Comparison of ENCODE assay signal across 24 cellular contexts in the genomic region with DNA sequence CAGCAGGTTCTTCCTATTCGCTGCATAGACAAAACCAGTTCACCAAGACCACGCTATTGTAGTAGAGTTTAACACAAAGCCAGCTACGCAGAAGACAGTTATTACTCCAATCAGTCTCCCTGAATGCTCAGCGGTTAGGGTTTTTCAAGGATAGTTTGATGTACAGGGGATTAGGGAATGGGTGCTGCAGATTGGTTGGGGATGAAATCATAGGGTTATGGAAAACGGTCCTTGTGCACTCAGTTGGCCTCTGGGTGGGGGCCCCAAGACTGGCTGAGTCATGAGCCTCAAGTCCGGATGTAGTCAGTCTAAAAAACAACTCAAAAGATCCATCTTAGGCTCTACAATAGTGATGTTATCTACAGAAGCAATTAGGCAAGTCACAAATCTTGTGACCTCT. TPM values are rescaled to one million over a fixed set of nuclear protein-coding genes. Genes with fewer than 3 reads are reported as not detected.
"Had no signal": no experiment of that assay in that cellular context is flagged by ENCODE, and none has a peak within 500 bp of the region (broad histone marks: within the 10 kb centered on the region; RNA-seq: fewer than 3 reads in every experiment).

No MANE protein-coding gene starts in this region.

- H3K36me3 Mint-ChIP-seq: activated naive CD4-positive, alpha-beta T cell treated with anti-CD3 and anti-CD28 coated beads, Interleukin-2, amount 50 U/mL, for 24 hours had no signal

- H3K4me3 Mint-ChIP-seq: activated CD8-positive, alpha-beta memory T cell treated with anti-CD3 and anti-CD28 coated beads, Interleukin-2, amount 10 ng/mL, durations not matched to agents 7 days and 5 days; activated naive CD4-positive, alpha-beta T cell treated with anti-CD3 and anti-CD28 coated beads, Interleukin-2, amount 50 U/mL, for 24 hours; activated T-cell treated with anti-CD3 and anti-CD28 coated beads, Interleukin-2, amount 50 U/mL, for 24 hours; activated T-helper 1 cell treated with anti-CD3 and anti-CD28 coated beads, Interleukin-12 subunit alpha, Interleukin-12 subunit beta, Interleukin-2, Interleukin-4 antibody, amounts not matched to agents 30 ng/mL and 10 ng/mL and 1 ng/mL, durations not matched to agents 14 hours and 24 hours and 36 hours; T-helper 1 cell treated with Interleukin-12 subunit alpha and Interleukin-12 subunit beta and Interleukin-4 antibody, amounts not matched to agents 30 μg/mL and 1 μg/mL, for 36 hours; WTC11 had no signal

- H3K27ac Mint-ChIP-seq: activated CD8-positive, alpha-beta memory T cell treated with anti-CD3 and anti-CD28 coated beads, Interleukin-2, amount 10 ng/mL, durations not matched to agents 7 days and 5 days; activated naive CD4-positive, alpha-beta T cell treated with anti-CD3 and anti-CD28 coated beads, Interleukin-2, amount 50 U/mL, for 24 hours; activated T-cell treated with anti-CD3 and anti-CD28 coated beads, Interleukin-2, amount 50 U/mL, for 24 hours; activated T-helper 1 cell treated with anti-CD3 and anti-CD28 coated beads, Interleukin-12 subunit alpha, Interleukin-12 subunit beta, Interleukin-2, Interleukin-4 antibody, amounts not matched to agents 30 ng/mL and 10 ng/mL and 1 ng/mL, durations not matched to agents 14 hours and 24 hours and 36 hours; T-helper 1 cell treated with Interleukin-12 subunit alpha and Interleukin-12 subunit beta and Interleukin-4 antibody, amounts not matched to agents 30 μg/mL and 1 μg/mL, for 36 hours; WTC11 had no signal

- DNase-seq: activated CD4-positive, alpha-beta T cell treated with anti-CD3 and anti-CD28 coated beads for 48 hours; activated CD4-positive, CD25-positive, alpha-beta regulatory T cell treated with anti-CD3 and anti-CD28 coated beads, Interleukin-2, amount 50 U/mL, for 72 hours; activated CD8-positive, alpha-beta memory T cell treated with anti-CD3 and anti-CD28 coated beads, Interleukin-2, amount 10 ng/mL, durations not matched to agents 7 days and 5 days; activated effector memory CD4-positive, alpha-beta T cell treated with Interleukin-2 at 50 U/mL for 16 hours; activated naive CD4-positive, alpha-beta T cell; activated T-cell treated with anti-CD3 and anti-CD28 coated beads, Interleukin-2, amount 50 U/mL, for 24 hours; aorta; central memory CD4-positive, alpha-beta T cell; Karpas-422; NCI-H1092; NCI-H1417 treated with DMSO at 0.1 percent for 48 hours; NCI-H1694; NCI-H2029; NCI-H345; NCI-H510A; NCI-H526 treated with DMSO at 0.1 percent for 48 hours; NCI-H82; Peyer's patch; SHP77 treated with DMSO at 0.1 percent for 48 hours had no signal

- H3K4me1 Mint-ChIP-seq: WTC11 had no signal

- H3K9me3 Mint-ChIP-seq: activated naive CD4-positive, alpha-beta T cell treated with anti-CD3 and anti-CD28 coated beads, Interleukin-2, amount 50 U/mL, for 24 hours had no signal

- H3K27me3 Mint-ChIP-seq: activated CD8-positive, alpha-beta memory T cell treated with anti-CD3 and anti-CD28 coated beads, Interleukin-2, amount 10 ng/mL, durations not matched to agents 7 days and 5 days; activated naive CD4-positive, alpha-beta T cell treated with anti-CD3 and anti-CD28 coated beads, Interleukin-2, amount 50 U/mL, for 24 hours; activated T-cell treated with anti-CD3 and anti-CD28 coated beads, Interleukin-2, amount 50 U/mL, for 24 hours had no signal

RNA-seq across cellular contexts. Expression of a gene that starts 57.5 kb away (rescaled TPM):
- total RNA-seq: SK-MEL-5, WTC11 had no signal
